Comparison of ENCODE assay signal across 11 cellular contexts in genomic region chr19:53583181-53583580, GRCh38. TPM values are rescaled to one million over a fixed set of nuclear protein-coding genes. Genes with fewer than 3 reads are reported as not detected.
"Had no signal": no experiment of that assay in that cellular context is flagged by ENCODE, and none has a peak within 500 bp of the region (broad histone marks: within the 10 kb centered on the region; RNA-seq: fewer than 3 reads in every experiment).

No MANE protein-coding gene starts in this region.

- H3K4me3 Mint-ChIP-seq: HFFc6 had no signal

- H3K27ac ChIP-seq: GM23248, HL-60 had no signal

- H3K9me3 ChIP-seq: HAP-1 had no signal

- DNase-seq: GM23248, GOT3, H7, HFFc6, IMR-90 had no signal

- H3K9ac ChIP-seq: GM23248 had no signal

- H3K27ac Mint-ChIP-seq: HFFc6 had no signal

- H2AFZ ChIP-seq: GM23248 had no signal

- ATAC-seq: HCT116, K562 had no signal

- H3K4me3 ChIP-seq: GM23248, HAP-1, K562 had no signal

- H3K4me1 ChIP-seq: HAP-1 had no signal

RNA-seq across cellular contexts. Expression of gene DPRX, which starts 48.6 kb away (rescaled TPM):
- total RNA-seq: GM23248, H4, HFFc6, HT1080, IMR-90, K562 had no signal
- polyA plus RNA-seq: GM23248, IMR-90, K562 had no signal
